Comparison of ENCODE assay signal across 19 cellular contexts in genomic region chr11:73163638-73164174, GRCh38. TPM values are rescaled to one million over a fixed set of nuclear protein-coding genes. Genes with fewer than 3 reads are reported as not detected.
"Had no signal": no experiment of that assay in that cellular context is flagged by ENCODE, and none has a peak within 500 bp of the region (broad histone marks: within the 10 kb centered on the region; RNA-seq: fewer than 3 reads in every experiment).

No MANE protein-coding gene starts in this region.

- H3K9me3 ChIP-seq: breast epithelium, gastrocnemius medialis, heart left ventricle, neutrophil, thyroid gland, uterus had no signal

- H3K27me3 ChIP-seq: breast epithelium, gastrocnemius medialis, heart left ventricle, neutrophil, thyroid gland, uterus had no signal

- H3K27ac ChIP-seq: breast epithelium, gastrocnemius medialis, heart left ventricle, neutrophil, parathyroid adenoma, thyroid gland, uterus had no signal

- H3K36me3 Mint-ChIP-seq: immature natural killer cell, WTC11 had no signal

- ATAC-seq: activated naive CD8-positive, alpha-beta T cell treated with anti-CD3 and anti-CD28 coated beads, Interleukin-2, amount 50 U/mL, for 24 hours; gastrocnemius medialis; naive thymus-derived CD4-positive, alpha-beta T cell; WTC11 had no signal

- H3K36me3 ChIP-seq: breast epithelium, gastrocnemius medialis, heart left ventricle, neutrophil, thyroid gland, uterus had no signal

- H3K4me3 ChIP-seq: breast epithelium, gastrocnemius medialis, heart left ventricle, thyroid gland, uterus had no signal

- H3K4me1 ChIP-seq: breast epithelium, thyroid gland, uterus had no signal

- H3K9ac ChIP-seq: parathyroid adenoma had no signal

- H3K4me3 Mint-ChIP-seq: activated CD4-positive, alpha-beta T cell treated with anti-CD3 and anti-CD28 coated beads, Interleukin-2, amount 10 ng/mL, durations not matched to agents 24 days and 14 days; activated naive CD4-positive, alpha-beta T cell treated with anti-CD3 and anti-CD28 coated beads for 36 hours; activated naive CD8-positive, alpha-beta T cell treated with anti-CD3 and anti-CD28 coated beads, Interleukin-2, amount 50 U/mL, for 24 hours; immature natural killer cell; naive thymus-derived CD4-positive, alpha-beta T cell; WTC11 had no signal

- H2AFZ ChIP-seq: parathyroid adenoma had no signal

- H3K9me3 Mint-ChIP-seq: activated naive CD4-positive, alpha-beta T cell treated with anti-CD3 and anti-CD28 coated beads for 36 hours; activated naive CD8-positive, alpha-beta T cell treated with anti-CD3 and anti-CD28 coated beads, Interleukin-2, amount 50 U/mL, for 24 hours; immature natural killer cell had no signal

- DNase-seq: activated CD4-positive, alpha-beta T cell treated with anti-CD3 and anti-CD28 coated beads, Interleukin-2, amount 10 ng/mL, durations not matched to agents 24 days and 14 days; activated CD8-positive, alpha-beta memory T cell treated with anti-CD3 and anti-CD28 coated beads for 24 hours; activated naive CD4-positive, alpha-beta T cell treated with anti-CD3 and anti-CD28 coated beads for 36 hours; activated naive CD8-positive, alpha-beta T cell treated with anti-CD3 and anti-CD28 coated beads, Interleukin-2, amount 50 U/mL, for 24 hours; erythroblast; gastrocnemius medialis; heart left ventricle; immature natural killer cell; mammary epithelial cell; naive thymus-derived CD4-positive, alpha-beta T cell; stimulated activated CD4-positive, alpha-beta T cell treated with anti-CD3 and anti-CD28 coated beads, Interleukin-12 subunit alpha, Interleukin-12 subunit beta, amount 100 ng/mL, for 4 hours; stimulated activated CD4-positive, alpha-beta T cell treated with anti-CD3 and anti-CD28 coated beads, Interleukin-2, amount 100 ng/mL, for 24 hours; T-helper 2 cell; thyroid gland; uterus had no signal

- H3K27ac Mint-ChIP-seq: activated CD4-positive, alpha-beta T cell treated with anti-CD3 and anti-CD28 coated beads, Interleukin-2, amount 10 ng/mL, durations not matched to agents 24 days and 14 days; activated naive CD4-positive, alpha-beta T cell treated with anti-CD3 and anti-CD28 coated beads for 36 hours; activated naive CD8-positive, alpha-beta T cell treated with anti-CD3 and anti-CD28 coated beads, Interleukin-2, amount 50 U/mL, for 24 hours; immature natural killer cell; naive thymus-derived CD4-positive, alpha-beta T cell; WTC11 had no signal

RNA-seq across cellular contexts. Expression of gene P2RY2, which starts 54.4 kb away (rescaled TPM):
- total RNA-seq: activated CD4-positive, alpha-beta T cell treated with anti-CD3 and anti-CD28 coated beads, Interleukin-2, amount 10 ng/mL, durations not matched to agents 24 days and 14 days; activated naive CD4-positive, alpha-beta T cell treated with anti-CD3 and anti-CD28 coated beads for 36 hours had no signal
- polyA plus RNA-seq: naive thymus-derived CD4-positive, alpha-beta T cell had no signal
